Comparison of ENCODE assay signal across 8 cellular contexts in the genomic region with DNA sequence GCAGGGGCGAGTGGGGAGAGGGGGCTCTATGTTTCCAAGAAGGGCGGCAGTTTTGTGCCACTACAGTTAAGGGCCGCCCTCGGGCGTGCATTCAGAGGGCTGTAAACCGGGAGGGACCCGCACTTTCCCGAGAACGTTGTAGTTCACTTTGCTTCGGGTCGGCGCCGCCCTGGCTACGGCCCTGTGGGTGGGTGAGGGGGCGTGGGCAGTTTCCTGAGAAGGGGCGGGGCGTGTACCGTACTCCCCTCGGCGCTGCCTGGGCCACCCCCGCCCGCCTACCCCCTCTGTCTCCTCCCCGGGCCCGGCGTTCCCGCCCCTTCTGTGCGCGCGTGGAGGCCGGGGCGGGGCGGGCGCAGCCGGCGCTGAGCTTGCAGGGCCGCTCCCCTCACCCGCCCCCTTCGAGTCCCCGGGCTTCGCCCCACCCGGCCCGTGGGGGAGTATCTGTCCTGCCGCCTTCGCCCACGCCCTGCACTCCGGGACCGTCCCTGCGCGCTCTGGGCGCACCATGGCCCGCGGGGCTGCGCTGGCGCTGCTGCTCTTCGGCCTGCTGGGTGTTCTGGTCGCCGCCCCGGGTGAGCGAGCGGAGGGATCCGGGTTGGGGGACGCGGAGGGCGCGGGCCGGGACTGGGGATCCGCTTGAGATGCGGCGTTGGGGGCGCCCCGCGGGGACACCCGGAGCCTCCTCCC. TPM values are rescaled to one million over a fixed set of nuclear protein-coding genes. Genes with fewer than 3 reads are reported as not detected.
DNase-seq lines count a peak whose midpoint lies in the region; ATAC-seq and TF ChIP-seq lines count a peak whose summit lies in the region.

A gene with protein sequence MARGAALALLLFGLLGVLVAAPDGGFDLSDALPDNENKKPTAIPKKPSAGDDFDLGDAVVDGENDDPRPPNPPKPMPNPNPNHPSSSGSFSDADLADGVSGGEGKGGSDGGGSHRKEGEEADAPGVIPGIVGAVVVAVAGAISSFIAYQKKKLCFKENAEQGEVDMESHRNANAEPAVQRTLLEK (plus strand): TSS at position 440 of the 687 bp plus-strand sequence. CDS start 66 bp downstream, at position 506.

- peak within 1 kb of the TSS; percentile 99 for H3K4me3 Mint-ChIP-seq in activated T-helper 1 cell treated with anti-CD3 and anti-CD28 coated beads, Interleukin-12 subunit alpha, Interleukin-12 subunit beta, Interleukin-2, Interleukin-4 antibody, amounts not matched to agents 30 ng/mL and 10 ng/mL and 1 ng/mL, durations not matched to agents 14 hours and 24 hours and 36 hours

- H3K36me3 Mint-ChIP-seq in activated T-helper 1 cell treated with anti-CD3 and anti-CD28 coated beads, Interleukin-12 subunit alpha, Interleukin-12 subunit beta, Interleukin-2, Interleukin-4 antibody, amounts not matched to agents 30 ng/mL and 10 ng/mL and 1 ng/mL, durations not matched to agents 14 hours and 24 hours and 36 hours (ENCODE audit: low read depth): peaks cover 35% of the 10 kb centered on the region

- H3K9me3 ChIP-seq in parathyroid adenoma (ENCODE audit: control insufficient read depth, low read length) (no peaks in the 10 kb centered on the region), transverse colon (no peaks in the 10 kb centered on the region)

- peak within 1 kb of the TSS; percentile 99 for H3K27ac Mint-ChIP-seq in activated T-helper 1 cell treated with anti-CD3 and anti-CD28 coated beads, Interleukin-12 subunit alpha, Interleukin-12 subunit beta, Interleukin-2, Interleukin-4 antibody, amounts not matched to agents 30 ng/mL and 10 ng/mL and 1 ng/mL, durations not matched to agents 14 hours and 24 hours and 36 hours

- H3K4me1 Mint-ChIP-seq in activated T-helper 1 cell treated with anti-CD3 and anti-CD28 coated beads, Interleukin-12 subunit alpha, Interleukin-12 subunit beta, Interleukin-2, Interleukin-4 antibody, amounts not matched to agents 30 ng/mL and 10 ng/mL and 1 ng/mL, durations not matched to agents 14 hours and 24 hours and 36 hours (ENCODE audit: low read depth): peaks cover 31% of the 10 kb centered on the region

- no peak for TF ChIP-seq EP300 in transverse colon (IDR thresholded peaks at IDR 0.05; ENCODE audit: low read depth)

- no peaks in the 10 kb centered on the region for H3K4me1 ChIP-seq in parathyroid adenoma
- H3K4me1 ChIP-seq in transverse colon: peaks cover 5 to 49% (median 34%) of the 10 kb centered on the region in 4 donors

- peak; percentile 97 for DNase-seq in D341Med (ENCODE audit: low spot score)
- peak; percentile 81 for DNase-seq in LoVo (ENCODE audit: low spot score)
- DNase-seq in activated T-helper 1 cell treated with anti-CD3 and anti-CD28 coated beads, Interleukin-12 subunit alpha, Interleukin-12 subunit beta, Interleukin-2, Interleukin-4 antibody, amounts not matched to agents 30 ng/mL and 10 ng/mL and 1 ng/mL, durations not matched to agents 14 hours and 24 hours and 36 hours (ENCODE audit: low spot score): peak; percentile 90
- peak; percentile 87 for DNase-seq in foreskin melanocyte
- DNase-seq in transverse colon: peak; percentile 96
- no peak for DNase-seq in SKM-1 (lab: John Stamatoyannopoulos, UW; ENCODE audit: unreplicated experiment)

- H3K27ac ChIP-seq in parathyroid adenoma (peak within 1 kb of the TSS; percentile 54), transverse colon (peak within 1 kb of the TSS; percentile 93 to 95 (median 94))

- in situ Hi-C loops in transverse colon (cut with MboI; ENCODE audit: low pct_ligation_motif_present in 1 of 4, low pct_unique_long_range_greater_than_20kb in 1 of 4, low sequenced_read_pairs in 3 of 4): no loop called here

- peaks cover 5% of the 10 kb centered on the region for H3K27me3 Mint-ChIP-seq in activated T-helper 1 cell treated with anti-CD3 and anti-CD28 coated beads, Interleukin-12 subunit alpha, Interleukin-12 subunit beta, Interleukin-2, Interleukin-4 antibody, amounts not matched to agents 30 ng/mL and 10 ng/mL and 1 ng/mL, durations not matched to agents 14 hours and 24 hours and 36 hours (ENCODE audit: insufficient read depth)

- H3K4me3 ChIP-seq in parathyroid adenoma (ENCODE audit: low read depth, low read length): peak within 1 kb of the TSS; percentile 81
- peak within 1 kb of the TSS; percentile 89 to 98 (median 92) for H3K4me3 ChIP-seq in transverse colon

- intact Hi-C loops in activated T-helper 1 cell treated with anti-CD3 and anti-CD28 coated beads, Interleukin-12 subunit alpha, Interleukin-12 subunit beta, Interleukin-2, Interleukin-4 antibody, amounts not matched to agents 30 ng/mL and 10 ng/mL and 1 ng/mL, durations not matched to agents 14 hours and 24 hours and 36 hours (cut with micrococcal nuclease): loop anchor here (1.0 to 2.0 kb wide), 5 partner anchors 19 to 1298 kb away; a partner anchor contains a TSS
- intact Hi-C loops in transverse colon (cut with DNase I; ENCODE audit: low total_unique reads): no loop called here

- no peak for TF ChIP-seq CTCF in parathyroid adenoma (IDR thresholded peaks at IDR 0.05)
- TF ChIP-seq CTCF in transverse colon (IDR thresholded peaks at IDR 0.05): no peak

- H3K79me2 ChIP-seq in parathyroid adenoma: peaks cover 4% of the 10 kb centered on the region

- H3K9ac ChIP-seq in parathyroid adenoma: peak within 1 kb of the TSS; percentile 53

- no peaks in the 10 kb centered on the region for H3K9me3 Mint-ChIP-seq in activated T-helper 1 cell treated with anti-CD3 and anti-CD28 coated beads, Interleukin-12 subunit alpha, Interleukin-12 subunit beta, Interleukin-2, Interleukin-4 antibody, amounts not matched to agents 30 ng/mL and 10 ng/mL and 1 ng/mL, durations not matched to agents 14 hours and 24 hours and 36 hours

- TF ChIP-seq POLR2A in transverse colon (IDR thresholded peaks at IDR 0.05): peak; percentile 81

- WGBS in transverse colon (ENCODE audit: low coverage in 1 of 2), 2 donors: 1% methylated on average over 30 of the region's 73 CpGs; no CpG with 5 or more reads in 1 of the 2 donors

- H3K27me3 ChIP-seq in parathyroid adenoma (ENCODE audit: control insufficient read depth, insufficient read depth, low read length) (no peaks in the 10 kb centered on the region), transverse colon (no peaks in the 10 kb centered on the region)

- peak; percentile 88 for ATAC-seq in GM21737 (IDR thresholded peaks at IDR 0.05; ENCODE audit: unreplicated experiment)

- H3K4me2 ChIP-seq in parathyroid adenoma (ENCODE audit: low read length): peak within 1 kb of the TSS; percentile 93

- peak within 1 kb of the TSS; percentile 72 for H2AFZ ChIP-seq in parathyroid adenoma

- H3K36me3 ChIP-seq in parathyroid adenoma (ENCODE audit: control insufficient read depth, insufficient read depth, low read length): no peaks in the 10 kb centered on the region
- H3K36me3 ChIP-seq in transverse colon: no peaks in the 10 kb centered on the region

RNA-seq across cellular contexts. Expression of the gene that starts here (rescaled TPM):
- total RNA-seq in activated T-helper 1 cell treated with anti-CD3 and anti-CD28 coated beads, Interleukin-12 subunit alpha, Interleukin-12 subunit beta, Interleukin-2, Interleukin-4 antibody, amounts not matched to agents 30 ng/mL and 10 ng/mL and 1 ng/mL, durations not matched to agents 14 hours and 24 hours and 36 hours: 421 and 437 TPM in 2 replicates
- total RNA-seq in transverse colon: 100 to 1,000 TPM; 134 to 178 (median 143) TPM
